Comparison of ENCODE assay signal across 23 cellular contexts in the genomic region with DNA sequence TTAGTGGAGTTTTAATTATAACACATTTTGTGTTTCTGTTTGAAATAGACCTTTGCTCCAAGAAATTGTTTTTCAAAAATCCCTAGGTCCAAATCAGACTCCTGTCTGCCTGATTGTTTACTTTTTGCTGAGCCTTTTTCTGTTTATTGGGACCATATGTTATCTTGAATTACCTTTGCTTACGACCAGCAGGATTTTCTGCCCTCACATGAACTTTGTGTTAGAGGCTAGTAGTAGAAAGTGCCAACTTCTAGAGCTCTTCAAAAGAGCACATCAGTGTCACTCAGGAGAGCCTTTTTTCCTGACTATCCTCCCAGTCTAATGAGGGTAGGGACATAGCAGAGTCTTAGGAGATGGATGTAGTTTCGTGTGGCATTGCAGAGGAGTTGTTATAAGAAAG.
"Had no signal": no experiment of that assay in that cellular context is flagged by ENCODE, and none has a peak within 500 bp of the region (broad histone marks: within the 10 kb centered on the region; RNA-seq: fewer than 3 reads in every experiment).

No MANE protein-coding gene starts in this region.

- H3K27me3 ChIP-seq: adrenal gland, ascending aorta, brain microvascular endothelial cell, neural progenitor cell, spleen, upper lobe of left lung had no signal

- DNase-seq: activated CD4-positive, alpha-beta T cell treated with anti-CD3 and anti-CD28 coated beads, Interleukin-2, amount 50 U/mL, for 4 hours; activated CD8-positive, alpha-beta memory T cell treated with anti-CD3 and anti-CD28 coated beads for 24 hours; activated CD8-positive, alpha-beta memory T cell treated with anti-CD3 and anti-CD28 coated beads, Interleukin-2, amount 50 U/mL, for 4 hours; activated T-cell treated with anti-CD3 and anti-CD28 coated beads, Interleukin-2, amount 50 U/mL, for 24 hours; adrenal gland; brain microvascular endothelial cell; caudate nucleus; dermis blood vessel endothelial cell; effector memory CD4-positive, alpha-beta T cell; foreskin fibroblast; kidney; naive thymus-derived CD4-positive, alpha-beta T cell; posterior cingulate gyrus; spleen; stimulated activated CD4-positive, alpha-beta T cell treated with anti-CD3 and anti-CD28 coated beads, Interleukin-4, amount 100 ng/mL, for 24 hours; stimulated activated naive CD8-positive, alpha-beta T cell treated with anti-CD3 and anti-CD28 coated beads, Interleukin-15, Interleukin-2, amounts not matched to agents 100 U/mL and 50 U/mL, for 24 hours; upper lobe of left lung had no signal

- H3K4me3 ChIP-seq: adrenal gland, ascending aorta, lung, neural progenitor cell, spleen, upper lobe of left lung had no signal

- H3K9me3 ChIP-seq: adrenal gland, ascending aorta, spleen, upper lobe of left lung had no signal

- H3K4me1 ChIP-seq: ascending aorta had no signal

- H2AFZ ChIP-seq: neural progenitor cell had no signal

- H3K36me3 ChIP-seq: adrenal gland, ascending aorta, brain microvascular endothelial cell, neural progenitor cell, spleen, upper lobe of left lung had no signal

- ATAC-seq: activated naive CD4-positive, alpha-beta T cell treated with anti-CD3 and anti-CD28 coated beads, Interleukin-2, amount 50 U/mL, for 72 hours; activated T-helper 17 cell treated with anti-CD3 and anti-CD28 coated beads, Interleukin-2, amount 50 U/mL, for 72 hours; left lobe of liver; naive thymus-derived CD4-positive, alpha-beta T cell; stimulated activated naive CD8-positive, alpha-beta T cell treated with anti-CD3 and anti-CD28 coated beads, Interleukin-15, Interleukin-2, amounts not matched to agents 100 U/mL and 50 U/mL, for 24 hours had no signal

- H3K27ac ChIP-seq: adrenal gland, ascending aorta, brain microvascular endothelial cell, neural progenitor cell, spleen, upper lobe of left lung had no signal

- H3K9ac ChIP-seq: neural progenitor cell had no signal
